Comparison of ENCODE assay signal across 9 cellular contexts in genomic region chr17:69558796-69559195, GRCh38.
"Had no signal": no experiment of that assay in that cellular context is flagged by ENCODE, and none has a peak within 500 bp of the region (broad histone marks: within the 10 kb centered on the region; RNA-seq: fewer than 3 reads in every experiment).

No MANE protein-coding gene starts in this region.

- H3K4me3 Mint-ChIP-seq: HFFc6, IgD-negative memory B cell had no signal

- H3K27me3 Mint-ChIP-seq: IgD-negative memory B cell had no signal

- H3K27ac Mint-ChIP-seq: HFFc6, IgD-negative memory B cell had no signal

- H3K4me1 Mint-ChIP-seq: IgD-negative memory B cell had no signal

- H3K36me3 ChIP-seq: HAP-1 had no signal

- H3K9me3 Mint-ChIP-seq: HFFc6 had no signal

- FAIRE-seq: HTR-8/SVneo had no signal

- ATAC-seq: HCT116 had no signal

- H3K4me3 ChIP-seq: GM23248, HAP-1 had no signal

- DNase-seq: GM23248, GOT3, H7, HFFc6, KBM-7 had no signal
